ENCODE assay signal across 10 cellular contexts in genomic region chr18:57077786-57078552, GRCh38.
DNase-seq lines count a peak whose midpoint lies in the region; ATAC-seq and TF ChIP-seq lines count a peak whose summit lies in the region.
"Had no signal": no experiment of that assay in that cellular context is flagged by ENCODE, and none has a peak within 500 bp of the region (broad histone marks: within the 10 kb centered on the region; RNA-seq: fewer than 3 reads in every experiment).

No MANE protein-coding gene starts in this region.

- no peaks in the 10 kb centered on the region; the same call in 1 of the 2 replicates for H3K27me3 Mint-ChIP-seq in H9 (ENCODE audit: low read depth)
- H3K27me3 Mint-ChIP-seq in naive B cell = peaks cover 48 to 70% (median 65%) of the 10 kb centered on the region in 3 donors

- H3K27me3 ChIP-seq in H9 (ENCODE audit: insufficient read depth, low read length) = 0 out of 2 replicates have a peak, but pooled peaks cover 3% of the 10 kb centered on the region

- no peak overlapping the region for H4K5ac ChIP-seq in H9 (ENCODE audit: insufficient read length, low read depth, low read length)

- H3K14ac ChIP-seq in H9 (ENCODE audit: insufficient read depth, low read length) = no peak overlapping the region

- H3K36me3 Mint-ChIP-seq in H9 (ENCODE audit: insufficient read depth in 1 of 3, low read depth in 3 of 3) (peaks cover 0 to 5% (median 2%) of the 10 kb centered on the region in 3 experiments; a peak in 1 of 7 replicates), naive B cell (peaks cover 6 to 17% of the 10 kb centered on the region in 2 donors)

- no peak overlapping the region for H3K23ac ChIP-seq in H9 (ENCODE audit: insufficient read length, low read depth, low read length)

- no peak overlapping the region for H2BK120ac ChIP-seq in H9 (ENCODE audit: low read depth, low read length, poor library complexity, severe bottlenecking)

- no peak overlapping the region for H2BK5ac ChIP-seq in H9 (ENCODE audit: insufficient read length, low read length)

- peak; percentile 31 for DNase-seq in H9
- peak; percentile 88 for DNase-seq in MV-4-11 (lab: John Stamatoyannopoulos, UW)
- peak; percentile 81 for DNase-seq in naive B cell
- DNase-seq in SW480 (ENCODE audit: low spot score) = no peak
- no peak for DNase-seq in left lobe of liver (ENCODE audit: low spot score)
- no peak for DNase-seq in NCI-H524 (lab: John Stamatoyannopoulos, UW)
- DNase-seq in cerebellar cortex (ENCODE audit: low spot score) = no peak

- no peak overlapping the region for H3K9ac ChIP-seq in H9 (ENCODE audit: extremely low read depth, insufficient read length, low read length)

- H2BK12ac ChIP-seq in H9 (ENCODE audit: insufficient read length, low read depth, low read length) = no peak overlapping the region

- no peak overlapping the region for H4K91ac ChIP-seq in H9 (ENCODE audit: insufficient read length, low read depth, low read length)

- no peak overlapping the region for H3K4me2 ChIP-seq in H9 (ENCODE audit: insufficient read depth, insufficient read length, low read length)

- H3K18ac ChIP-seq in H9 (ENCODE audit: insufficient read length, low read depth, low read length) = no peak overlapping the region

- H3K4me1 ChIP-seq in H9 (ENCODE audit: insufficient read depth, low read length) = peaks cover 7% of the 10 kb centered on the region; the same call in 1 of the 2 replicates

- no peak overlapping the region for H2AFZ ChIP-seq in H9 (ENCODE audit: low read length)

- H2BK15ac ChIP-seq in H9 (ENCODE audit: low read depth, low read length) = no peak overlapping the region

- H3K9me3 Mint-ChIP-seq in H9 = peaks cover 0 to 3% of the 10 kb centered on the region in 2 experiments; a peak in 3 of 5 replicates
- peaks cover 12 to 39% (median 17%) of the 10 kb centered on the region in 7 donors for H3K9me3 Mint-ChIP-seq in naive B cell

- no peak overlapping the region for H3K56ac ChIP-seq in H9 (ENCODE audit: insufficient read length, low read depth, low read length)

- H4K20me1 ChIP-seq in H9 (ENCODE audit: control insufficient read depth, insufficient read depth, insufficient read length) = peaks cover 3% of the 10 kb centered on the region

- H3K27ac Mint-ChIP-seq in H9 (no peak overlapping the region), naive B cell (peak overlapping the region in 5 of 6 donors; percentile 34 to 78 (median 59))

- H2BK20ac ChIP-seq in H9 (ENCODE audit: low read depth, low read length, poor library complexity, severe bottlenecking) = no peak overlapping the region

- H3K79me2 ChIP-seq in H9 (ENCODE audit: insufficient read depth, low read length) = no peaks in the 10 kb centered on the region

- no peaks in the 10 kb centered on the region for H3K79me1 ChIP-seq in H9 (ENCODE audit: insufficient read depth, low read depth, low read length, poor library complexity, severe bottlenecking)

- no peak for TF ChIP-seq CTCF in H9 (conservative IDR thresholded peaks at IDR 0.05)

- H3K23me2 ChIP-seq in H9 (ENCODE audit: insufficient read length, low read depth, low read length, poor library complexity, severe bottlenecking) = no peaks in the 10 kb centered on the region

- H3T11ph ChIP-seq in H9 (ENCODE audit: low read length) = no peak overlapping the region

- H3K4me3 Mint-ChIP-seq in H9 = no peak overlapping the region
- H3K4me3 Mint-ChIP-seq in naive B cell = peak overlapping the region; percentile 5 to 73 (median 55)

- H4K8ac ChIP-seq in H9 (replicated peaks; ENCODE audit: insufficient read length, low read depth, low read length) = no peak overlapping the region

- H3K4ac ChIP-seq in H9 (ENCODE audit: low read depth, low read length) = no peak overlapping the region

- H3K4me1 Mint-ChIP-seq in H9 (peaks cover 31 to 46% of the 10 kb centered on the region in 2 experiments), naive B cell (peaks cover 13 to 37% (median 18%) of the 10 kb centered on the region in 3 donors)

- no peak overlapping the region for H3K27ac ChIP-seq in H9 (ENCODE audit: insufficient read length, low read depth, low read length)
- H3K27ac ChIP-seq: epithelial cell of prostate had no signal

- no peak overlapping the region for H2AK5ac ChIP-seq in H9 (ENCODE audit: insufficient read length, low read length)

- WGBS in H9 (ENCODE audit: extremely low coverage, insufficient read length, low lambda C conversion rate) = no CpG with 5 or more reads among the region's 11 CpGs

- peak; percentile 90 for ATAC-seq in GM18858 (IDR thresholded peaks at IDR 0.05; ENCODE audit: unreplicated experiment)
- peak; percentile 95 to 96 for ATAC-seq in naive B cell (ENCODE audit: low read depth in 2 of 2)
- no peak for ATAC-seq in left lobe of liver
- ATAC-seq: Panc1 had no signal

- H3K9me3 ChIP-seq in H9 (ENCODE audit: control insufficient read depth, low read depth, low read length) = no peaks in the 10 kb centered on the region

Comparison
In these comparisons a context has a peak if more than half of its experiments do, and no peak if none do; other contexts are left out.
1. DNase-seq: peak in H9 (single experiment), MV-4-11 (single experiment) and naive B cell (single experiment); none in SW480 (single experiment), left lobe of liver (single experiment), NCI-H524 (0 of 2) and cerebellar cortex (single experiment).
2. H3K27ac Mint-ChIP-seq: peak in naive B cell (5 of 6); none in H9 (0 of 3).
3. H3K4me3 Mint-ChIP-seq: peak in naive B cell (8 of 8); none in H9 (0 of 2).